In genomic region chr11:123590296-123590912, GRCh38 we compare ENCODE assay signal across 11 cellular contexts.
DNase-seq lines count a peak whose midpoint lies in the region; ATAC-seq and TF ChIP-seq lines count a peak whose summit lies in the region.
"Had no signal": no experiment of that assay in that cellular context is flagged by ENCODE, and none has a peak within 500 bp of the region (broad histone marks: within the 10 kb centered on the region; RNA-seq: fewer than 3 reads in every experiment).

No MANE protein-coding gene starts in this region.

- H3K27me3 ChIP-seq in adrenal gland (no peaks in the 10 kb centered on the region), transverse colon (no peaks in the 10 kb centered on the region)

- no peak for DNase-seq in activated CD4-positive, alpha-beta T cell treated with anti-CD3 and anti-CD28 coated beads for 36 hours
- no peak for DNase-seq in activated CD4-positive, alpha-beta T cell treated with anti-CD3 and anti-CD28 coated beads, Interleukin-2, amount 50 U/mL, for 48 hours
- peak; percentile 86 to 98 (median 95) for DNase-seq in adrenal gland
- peak; percentile 89 for DNase-seq in kidney glomerular epithelial cell (lab: John Stamatoyannopoulos, UW)
- DNase-seq in transverse colon, result peak; percentile 66
- no peak for DNase-seq in natural killer cell treated with Interleukin-12 subunit alpha and Interleukin-12 subunit beta and Interleukin-15 and Interleukin-18, amount 100 ng/mL, for 72 hours (ENCODE audit: low spot score)
- DNase-seq: activated gamma-delta T cell, glutamatergic neuron, T-cell had no signal

- in situ Hi-C loops in transverse colon (cut with MboI; ENCODE audit: low pct_ligation_motif_present in 1 of 4, low pct_unique_long_range_greater_than_20kb in 1 of 4, low sequenced_read_pairs in 3 of 4), result no loop called here

- no peak overlapping the region for H3K4me3 Mint-ChIP-seq in activated CD4-positive, alpha-beta T cell treated with anti-CD3 and anti-CD28 coated beads for 36 hours
- no peak overlapping the region for H3K4me3 Mint-ChIP-seq in natural killer cell treated with Interleukin-12 subunit alpha and Interleukin-12 subunit beta and Interleukin-15 and Interleukin-18, amount 100 ng/mL, for 72 hours
- H3K4me3 Mint-ChIP-seq: T-cell had no signal

- no peaks in the 10 kb centered on the region for H3K9me3 Mint-ChIP-seq in activated CD4-positive, alpha-beta T cell treated with anti-CD3 and anti-CD28 coated beads for 36 hours (ENCODE audit: low read depth)
- H3K9me3 Mint-ChIP-seq in natural killer cell treated with Interleukin-12 subunit alpha and Interleukin-12 subunit beta and Interleukin-15 and Interleukin-18, amount 100 ng/mL, for 72 hours, result no peaks in the 10 kb centered on the region
- H3K9me3 Mint-ChIP-seq: T-cell had no signal

- H3K4me3 ChIP-seq in adrenal gland (no peak overlapping the region), transverse colon (no peak overlapping the region)

- intact Hi-C loops in activated CD4-positive, alpha-beta T cell treated with anti-CD3 and anti-CD28 coated beads for 36 hours (cut with DNase I, micrococcal nuclease), result no loop called here
- intact Hi-C loops in adrenal gland (cut with DNase I), result no loop called here
- intact Hi-C loops in transverse colon (cut with DNase I; ENCODE audit: low total_unique reads), result no loop called here

- H3K36me3 Mint-ChIP-seq in activated CD4-positive, alpha-beta T cell treated with anti-CD3 and anti-CD28 coated beads for 36 hours (ENCODE audit: low read depth), result peaks cover 8% of the 10 kb centered on the region
- H3K36me3 Mint-ChIP-seq in natural killer cell treated with Interleukin-12 subunit alpha and Interleukin-12 subunit beta and Interleukin-15 and Interleukin-18, amount 100 ng/mL, for 72 hours, result no peaks in the 10 kb centered on the region

- WGBS in adrenal gland, 4 donors, result 28 to 50% (median 36%) methylated on average over 2 to 11 of the region's 11 CpGs
- WGBS in transverse colon (ENCODE audit: low coverage in 1 of 2), 2 donors, result 49% methylated on average over 11 of the region's 11 CpGs; no CpG with 5 or more reads in 1 of the 2 donors

- CTCF ChIA-PET in activated CD4-positive, alpha-beta T cell treated with anti-CD3 and anti-CD28 coated beads for 36 hours (lab: Charles Lee), result interaction anchor here (2.2 kb wide), 1 partner anchor 10 kb away, joined by 9 read pairs; no protein-coding TSS in a partner anchor

- ATAC-seq in activated CD4-positive, alpha-beta T cell treated with anti-CD3 and anti-CD28 coated beads for 36 hours, result peak; percentile 30
- no peak for ATAC-seq in GM19023 (IDR thresholded peaks at IDR 0.05; ENCODE audit: unreplicated experiment)
- no peak for ATAC-seq in natural killer cell treated with Interleukin-12 subunit alpha and Interleukin-12 subunit beta and Interleukin-15 and Interleukin-18, amount 100 ng/mL, for 72 hours
- ATAC-seq in GM21367 (IDR thresholded peaks at IDR 0.05; ENCODE audit: unreplicated experiment), result no peak
- ATAC-seq: T-cell had no signal

- no peak for TF ChIP-seq CTCF in adrenal gland (IDR thresholded peaks at IDR 0.05)
- no peak for TF ChIP-seq CTCF in transverse colon (IDR thresholded peaks at IDR 0.05)

- H3K9me3 ChIP-seq in adrenal gland (replicated peaks in 1 of 3) (no peaks in the 10 kb centered on the region), transverse colon (no peaks in the 10 kb centered on the region)

- H3K4me1 Mint-ChIP-seq in activated CD4-positive, alpha-beta T cell treated with anti-CD3 and anti-CD28 coated beads for 36 hours, result no peaks in the 10 kb centered on the region
- no peaks in the 10 kb centered on the region for H3K4me1 Mint-ChIP-seq in natural killer cell treated with Interleukin-12 subunit alpha and Interleukin-12 subunit beta and Interleukin-15 and Interleukin-18, amount 100 ng/mL, for 72 hours (ENCODE audit: low read depth in 2 of 2)
- H3K4me1 Mint-ChIP-seq: T-cell had no signal

- peaks cover 0 to 6% of the 10 kb centered on the region in 2 donors for H3K36me3 ChIP-seq in adrenal gland (replicated peaks in 1 of 2)
- H3K36me3 ChIP-seq in transverse colon, result no peaks in the 10 kb centered on the region

- H3K27ac Mint-ChIP-seq in activated CD4-positive, alpha-beta T cell treated with anti-CD3 and anti-CD28 coated beads for 36 hours, result no peak overlapping the region
- H3K27ac Mint-ChIP-seq in natural killer cell treated with Interleukin-12 subunit alpha and Interleukin-12 subunit beta and Interleukin-15 and Interleukin-18, amount 100 ng/mL, for 72 hours, result no peak overlapping the region
- H3K27ac Mint-ChIP-seq: T-cell had no signal

- H3K4me1 ChIP-seq in adrenal gland (replicated peaks in 1 of 2) (peaks cover 37 to 71% of the 10 kb centered on the region in 2 donors), transverse colon (peaks cover 0 to 34% (median 25%) of the 10 kb centered on the region in 4 donors)

- POLR2A ChIA-PET in activated CD4-positive, alpha-beta T cell treated with anti-CD3 and anti-CD28 coated beads for 36 hours (lab: Charles Lee), result no interaction called here

- no peaks in the 10 kb centered on the region for H3K27me3 Mint-ChIP-seq in activated CD4-positive, alpha-beta T cell treated with anti-CD3 and anti-CD28 coated beads for 36 hours
- H3K27me3 Mint-ChIP-seq in natural killer cell treated with Interleukin-12 subunit alpha and Interleukin-12 subunit beta and Interleukin-15 and Interleukin-18, amount 100 ng/mL, for 72 hours, result no peaks in the 10 kb centered on the region
- H3K27me3 Mint-ChIP-seq: T-cell had no signal

- H3K27ac ChIP-seq in adrenal gland (peak overlapping the region; percentile 43 to 88 (median 80)), transverse colon (peak overlapping the region in 1 of 4 donors; percentile 5)

- TF ChIP-seq EP300 in transverse colon (IDR thresholded peaks at IDR 0.05; ENCODE audit: low read depth), result no peak

- TF ChIP-seq POLR2A in adrenal gland (IDR thresholded peaks at IDR 0.05) (peak in 1 of 2 donors; percentile 86), transverse colon (IDR thresholded peaks at IDR 0.05) (no peak)

Comparison
In these comparisons a context has a peak if more than half of its experiments do, and no peak if none do; other contexts are left out.
1. DNase-seq: peak in adrenal gland (7 of 7), kidney glomerular epithelial cell (single experiment) and transverse colon (single experiment); none in activated CD4-positive, alpha-beta T cell treated with anti-CD3 and anti-CD28 coated beads for 36 hours (single experiment), activated CD4-positive, alpha-beta T cell treated with anti-CD3 and anti-CD28 coated beads, Interleukin-2, amount 50 U/mL, for 48 hours (0 of 2) and natural killer cell treated with Interleukin-12 subunit alpha and Interleukin-12 subunit beta and Interleukin-15 and Interleukin-18, amount 100 ng/mL, for 72 hours (single experiment).